1 cellular context compared by ENCODE assay signal in the genomic region with DNA sequence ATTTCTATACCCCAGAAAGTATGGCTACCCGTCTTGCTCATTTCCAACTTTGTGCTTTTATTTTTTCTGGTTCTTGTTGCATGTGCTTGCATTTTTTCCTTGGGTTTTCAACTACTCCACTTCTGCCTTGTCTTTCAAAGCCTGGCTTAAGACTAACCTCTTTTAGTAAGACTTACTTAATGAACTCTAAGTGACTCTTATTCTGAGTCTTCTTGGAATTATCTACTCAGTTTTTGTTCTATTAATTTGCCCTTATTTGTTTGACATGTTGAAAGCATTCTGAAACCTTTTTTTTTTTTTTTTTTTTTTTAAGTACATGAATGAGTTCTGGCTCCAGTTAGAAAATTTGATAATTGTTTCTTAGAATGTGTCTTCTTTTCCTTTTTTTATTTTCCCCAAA.
TF ChIP-seq lines count a peak whose summit lies in the region.

No MANE protein-coding gene starts in this region.

TF ChIP-seq in SK-N-SH treated with all-trans-retinoic acid at 6 μM for 48 hours, 23 proteins besides CTCF, POLR2A, EP300 and RAD21 (continued from another document):
- TF ChIP-seq, protein P1, sequence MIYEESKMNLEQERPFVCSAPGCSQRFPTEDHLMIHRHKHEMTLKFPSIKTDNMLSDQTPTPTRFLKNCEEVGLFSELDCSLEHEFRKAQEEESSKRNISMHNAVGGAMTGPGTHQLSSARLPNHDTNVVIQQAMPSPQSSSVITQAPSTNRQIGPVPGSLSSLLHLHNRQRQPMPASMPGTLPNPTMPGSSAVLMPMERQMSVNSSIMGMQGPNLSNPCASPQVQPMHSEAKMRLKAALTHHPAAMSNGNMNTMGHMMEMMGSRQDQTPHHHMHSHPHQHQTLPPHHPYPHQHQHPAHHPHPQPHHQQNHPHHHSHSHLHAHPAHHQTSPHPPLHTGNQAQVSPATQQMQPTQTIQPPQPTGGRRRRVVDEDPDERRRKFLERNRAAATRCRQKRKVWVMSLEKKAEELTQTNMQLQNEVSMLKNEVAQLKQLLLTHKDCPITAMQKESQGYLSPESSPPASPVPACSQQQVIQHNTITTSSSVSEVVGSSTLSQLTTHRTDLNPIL (CRISPR knock-in tag; IDR thresholded peaks at IDR 0.05; ENCODE audit: low read depth) = no peak
- TF ChIP-seq ISL1 (CRISPR knock-in tag; IDR thresholded peaks at IDR 0.05) = no peak
